ENCODE assay signal across 8 cellular contexts in genomic region chr3:52052831-52053306, GRCh38. TPM values are rescaled to one million over a fixed set of nuclear protein-coding genes. Genes with fewer than 3 reads are reported as not detected.
A peak's percentile ranks its signal among the peaks of the same experiment; 100 is the strongest.
DNase-seq lines count a peak whose midpoint lies in the region; ATAC-seq and TF ChIP-seq lines count a peak whose summit lies in the region.

No MANE protein-coding gene starts in this region.

- peaks cover 21% of the 10 kb centered on the region for H3K36me3 Mint-ChIP-seq in activated naive CD8-positive, alpha-beta T cell treated with anti-CD3 and anti-CD28 coated beads, Interleukin-2, amount 50 U/mL, for 24 hours (ENCODE audit: low read depth)

- no peaks in the 10 kb centered on the region for H3K9me3 Mint-ChIP-seq in activated naive CD8-positive, alpha-beta T cell treated with anti-CD3 and anti-CD28 coated beads, Interleukin-2, amount 50 U/mL, for 24 hours

- H3K9me2 ChIP-seq in OCI-LY7 (ENCODE audit: insufficient read depth, low read length), result no peaks in the 10 kb centered on the region

- ATAC-seq in activated naive CD8-positive, alpha-beta T cell treated with anti-CD3 and anti-CD28 coated beads, Interleukin-2, amount 50 U/mL, for 24 hours, result no peak
- ATAC-seq in GM21723 (IDR thresholded peaks at IDR 0.05; ENCODE audit: unreplicated experiment), result no peak
- no peak for ATAC-seq in HG02588 (IDR thresholded peaks at IDR 0.05; ENCODE audit: unreplicated experiment)
- ATAC-seq in activated CD4-positive, CD25-positive, alpha-beta regulatory T cell treated with anti-CD3 and anti-CD28 coated beads, Interleukin-2, amount 50 U/mL, for 24 hours, result no peak

- H3K27ac ChIP-seq in OCI-LY7 (ENCODE audit: low read depth, low read length, poor library complexity, severe bottlenecking) (peak overlapping the region; percentile 38), parathyroid adenoma (peak overlapping the region; percentile 70)

- no peaks in the 10 kb centered on the region for H3K27me3 ChIP-seq in parathyroid adenoma (ENCODE audit: control insufficient read depth, insufficient read depth, low read length)

- no peaks in the 10 kb centered on the region for H4K20me1 ChIP-seq in OCI-LY7 (ENCODE audit: insufficient read depth, low read length)

- no TSS peak for BruUV-seq in OCI-LY7 (replicated peaks; lab: Mats Ljungman, UMichigan)

- H3K4me1 ChIP-seq in OCI-LY7 (ENCODE audit: insufficient read depth, low read length, poor library complexity, severe bottlenecking), result peaks cover 36% of the 10 kb centered on the region
- H3K4me1 ChIP-seq in parathyroid adenoma, result peaks cover 4% of the 10 kb centered on the region

- H3K79me2 ChIP-seq in OCI-LY7 (ENCODE audit: insufficient read depth, low read depth, low read length), result no peaks in the 10 kb centered on the region
- H3K79me2 ChIP-seq in parathyroid adenoma, result peaks cover 4% of the 10 kb centered on the region

- H3K4me2 ChIP-seq in OCI-LY7 (ENCODE audit: low read length), result peak overlapping the region; percentile 40
- H3K4me2 ChIP-seq in parathyroid adenoma (ENCODE audit: low read length), result peak overlapping the region; percentile 10

- TF ChIP-seq CTCF in OCI-LY7 (conservative IDR thresholded peaks at IDR 0.05; ENCODE audit: low read length), result no peak
- no peak for TF ChIP-seq CTCF in parathyroid adenoma (IDR thresholded peaks at IDR 0.05)

- H3K4me3 ChIP-seq in GM08714 (ENCODE audit: low read length), result peak overlapping the region; percentile 8; the same call in 1 of the 2 replicates
- no peak overlapping the region for H3K4me3 ChIP-seq in OCI-LY7 (ENCODE audit: low read depth, low read length, poor library complexity, severe bottlenecking)
- no peak overlapping the region for H3K4me3 ChIP-seq in parathyroid adenoma (ENCODE audit: low read depth, low read length)

- H3K27me3 Mint-ChIP-seq in activated naive CD8-positive, alpha-beta T cell treated with anti-CD3 and anti-CD28 coated beads, Interleukin-2, amount 50 U/mL, for 24 hours, result no peaks in the 10 kb centered on the region

- no peak overlapping the region for H3K9ac ChIP-seq in parathyroid adenoma

- POLR2A ChIA-PET in OCI-LY7 (lab: Charles Lee), result interaction anchor here (0.7 to 1.2 kb wide), 2 partner anchors 21 to 49 kb away, joined by 3 read pairs; no protein-coding TSS in a partner anchor

- H3K27ac Mint-ChIP-seq in activated naive CD8-positive, alpha-beta T cell treated with anti-CD3 and anti-CD28 coated beads, Interleukin-2, amount 50 U/mL, for 24 hours, result peak overlapping the region; percentile 80

- H3K9me3 ChIP-seq in OCI-LY7 (ENCODE audit: low read length) (no peaks in the 10 kb centered on the region), parathyroid adenoma (ENCODE audit: control insufficient read depth, low read length) (no peaks in the 10 kb centered on the region)

- CTCF ChIA-PET in OCI-LY7 (lab: Charles Lee; ENCODE audit: unreplicated experiment), result no interaction called here

- intact Hi-C loops in OCI-LY7 (cut with micrococcal nuclease; ENCODE audit: unreplicated experiment) (loop anchor here (1.0 kb wide), 3 partner anchors 52 to 91 kb away; no protein-coding TSS in a partner anchor), cardiac septum (cut with DNase I) (loop anchor here (1.0 to 5.0 kb wide), 4 partner anchors 49 to 111 kb away; partner anchors contain the start of genes PARP3 and RRP9)

- no peak overlapping the region for H2AFZ ChIP-seq in OCI-LY7 (ENCODE audit: low read length)
- no peak overlapping the region for H2AFZ ChIP-seq in parathyroid adenoma

- H3K4me1 Mint-ChIP-seq in activated naive CD8-positive, alpha-beta T cell treated with anti-CD3 and anti-CD28 coated beads, Interleukin-2, amount 50 U/mL, for 24 hours, result peaks cover 56% of the 10 kb centered on the region

- H3K4me3 Mint-ChIP-seq in activated naive CD8-positive, alpha-beta T cell treated with anti-CD3 and anti-CD28 coated beads, Interleukin-2, amount 50 U/mL, for 24 hours, result peak overlapping the region; percentile 86

- H3K36me3 ChIP-seq in OCI-LY7 (ENCODE audit: insufficient read depth, low read length), result peaks cover 44% of the 10 kb centered on the region; the same call in 1 of the 2 replicates
- H3K36me3 ChIP-seq in parathyroid adenoma (ENCODE audit: control insufficient read depth, insufficient read depth, low read length), result no peaks in the 10 kb centered on the region

- DNase-seq in OCI-LY7 (ENCODE audit: low spot score) (peak; percentile 16), cardiac septum (ENCODE audit: low spot score) (peak; percentile 96)
- DNase-seq in activated naive CD8-positive, alpha-beta T cell treated with anti-CD3 and anti-CD28 coated beads, Interleukin-2, amount 50 U/mL, for 24 hours, result peak; percentile 49

RNA-seq across cellular contexts. Expression of gene DUSP7, which starts 3.5 kb away (rescaled TPM):
- 8.4 and 11.4 TPM in 2 replicates for total RNA-seq in OCI-LY7 (2014; rRNA removed; shearing (Covaris generic))
- total RNA-seq in OCI-LY7 (2022) (13.5 and 14.4 TPM in 2 replicates), cardiac septum (21.2 TPM)

RNA-seq across cellular contexts. Expression of gene RPL29, which starts 57.2 kb away (rescaled TPM):
- total RNA-seq in OCI-LY7 (2014; rRNA removed; shearing (Covaris generic)), result 1,739 and 1,781 TPM in 2 replicates
- 1,513 and 1,535 TPM in 2 replicates for total RNA-seq in OCI-LY7 (2022)
- total RNA-seq in cardiac septum, result 466 TPM

Comparison
In these comparisons a context has a peak if more than half of its experiments do, and no peak if none do; other contexts are left out.
1. DNase-seq: peak in every context shown above with its lines; median percentile 96 in cardiac septum; 49 in activated naive CD8-positive, alpha-beta T cell treated with anti-CD3 and anti-CD28 coated beads, Interleukin-2, amount 50 U/mL, for 24 hours; 16 in OCI-LY7.